Comparison of ENCODE assay signal across 30 cellular contexts in the genomic region with DNA sequence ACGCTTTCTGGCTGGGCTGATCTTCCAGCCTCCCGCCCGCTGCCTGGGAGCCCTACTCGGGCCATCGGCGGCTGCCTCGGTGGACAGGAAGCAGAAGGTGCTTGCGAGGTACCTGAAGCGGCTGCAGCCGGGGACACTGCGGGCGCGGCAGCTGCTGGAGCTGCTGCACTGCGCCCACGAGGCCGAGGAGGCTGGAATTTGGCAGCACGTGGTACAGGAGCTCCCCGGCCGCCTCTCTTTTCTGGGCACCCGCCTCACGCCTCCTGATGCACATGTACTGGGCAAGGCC. TPM values are rescaled to one million over a fixed set of nuclear protein-coding genes. Genes with fewer than 3 reads are reported as not detected.
"Had no signal": no experiment of that assay in that cellular context is flagged by ENCODE, and none has a peak within 500 bp of the region (broad histone marks: within the 10 kb centered on the region; RNA-seq: fewer than 3 reads in every experiment).

No MANE protein-coding gene starts in this region.

- H3K4me1 Mint-ChIP-seq: activated CD4-positive, alpha-beta T cell treated with anti-CD3 and anti-CD28 coated beads, Interleukin-2, amount 10 ng/mL, durations not matched to agents 7 days and 5 days; activated naive CD8-positive, alpha-beta T cell treated with anti-CD3 and anti-CD28 coated beads, Interleukin-2, amount 50 U/mL, for 24 hours; T-cell had no signal

- H3K27me3 Mint-ChIP-seq: activated B cell treated with CpG ODN at 0.5 μM for 24 hours; activated CD4-positive, alpha-beta memory T cell treated with anti-CD3 and anti-CD28 coated beads for 36 hours; activated CD4-positive, alpha-beta T cell treated with anti-CD3 and anti-CD28 coated beads, Interleukin-2, amount 10 ng/mL, durations not matched to agents 7 days and 5 days; activated naive CD8-positive, alpha-beta T cell treated with anti-CD3 and anti-CD28 coated beads, Interleukin-2, amount 50 U/mL, for 24 hours; T-cell had no signal

- H3K4me3 ChIP-seq: ascending aorta, body of pancreas, Peyer's patch, SK-N-MC had no signal

- H3K27ac Mint-ChIP-seq: activated CD4-positive, alpha-beta memory T cell treated with anti-CD3 and anti-CD28 coated beads for 36 hours; activated CD4-positive, alpha-beta T cell treated with anti-CD3 and anti-CD28 coated beads, Interleukin-2, amount 10 ng/mL, durations not matched to agents 7 days and 5 days; activated naive CD4-positive, alpha-beta T cell treated with anti-CD3 and anti-CD28 coated beads, Interleukin-2, amount 50 U/mL, for 72 hours; activated naive CD8-positive, alpha-beta T cell treated with anti-CD3 and anti-CD28 coated beads, Interleukin-2, amount 50 U/mL, for 24 hours; T-cell had no signal

- H3K4me3 Mint-ChIP-seq: activated B cell treated with CpG ODN at 0.5 μM for 24 hours; activated CD4-positive, alpha-beta memory T cell treated with anti-CD3 and anti-CD28 coated beads for 36 hours; activated CD4-positive, alpha-beta T cell treated with anti-CD3 and anti-CD28 coated beads, Interleukin-2, amount 10 ng/mL, durations not matched to agents 7 days and 5 days; activated naive CD8-positive, alpha-beta T cell treated with anti-CD3 and anti-CD28 coated beads, Interleukin-2, amount 50 U/mL, for 24 hours; activated T-cell treated with anti-CD3 and anti-CD28 coated beads, Interleukin-2, amount 50 U/mL, for 4 hours; T-cell had no signal

- ATAC-seq: activated naive CD4-positive, alpha-beta T cell treated with anti-CD3 and anti-CD28 coated beads, Interleukin-2, amount 50 U/mL, for 72 hours; activated naive CD8-positive, alpha-beta T cell treated with anti-CD3 and anti-CD28 coated beads, Interleukin-2, amount 50 U/mL, for 24 hours; activated T-cell treated with anti-CD3 and anti-CD28 coated beads, Interleukin-2, amount 50 U/mL, for 4 hours; T-cell had no signal

- H3K27me3 ChIP-seq: ascending aorta, body of pancreas, Peyer's patch had no signal

- H3K9me3 Mint-ChIP-seq: activated B cell treated with CpG ODN at 0.5 μM for 24 hours; activated naive CD8-positive, alpha-beta T cell treated with anti-CD3 and anti-CD28 coated beads, Interleukin-2, amount 50 U/mL, for 24 hours had no signal

- H3K36me3 Mint-ChIP-seq: activated CD4-positive, alpha-beta memory T cell treated with anti-CD3 and anti-CD28 coated beads for 36 hours had no signal

- DNase-seq: activated B cell treated with CpG ODN at 0.5 μM for 24 hours; activated CD4-positive, alpha-beta memory T cell treated with anti-CD3 and anti-CD28 coated beads for 36 hours; activated CD4-positive, alpha-beta T cell treated with anti-CD3 and anti-CD28 coated beads for 1 hour; activated CD4-positive, alpha-beta T cell treated with anti-CD3 and anti-CD28 coated beads, Interleukin-2, amount 10 ng/mL, durations not matched to agents 7 days and 5 days; activated CD8-positive, alpha-beta memory T cell treated with anti-CD3 and anti-CD28 coated beads for 24 hours; activated effector memory CD4-positive, alpha-beta T cell treated with anti-CD3 and anti-CD28 coated beads, Interleukin-2, amount 50 U/mL, for 16 hours; activated naive CD4-positive, alpha-beta T cell treated with Interleukin-2 at 50 U/mL for 16 hours; activated naive CD8-positive, alpha-beta T cell treated with anti-CD3 and anti-CD28 coated beads, Interleukin-2, amount 50 U/mL, for 24 hours; activated T-cell treated with anti-CD3 and anti-CD28 coated beads, Interleukin-2, amount 50 U/mL, for 4 hours; amniotic stem cell; body of pancreas; central memory CD4-positive, alpha-beta T cell; Kasumi-1; NCI-H1048; NCI-H146; NCI-H1930; NCI-H2171 treated with DMSO at 0.1 percent for 48 hours; NCI-H226; NCI-H526; NCI-H82; Peyer's patch; SIG-M5; T-cell; T-helper 2 cell; T1000 had no signal

RNA-seq across cellular contexts. Expression of a gene that starts 30.7 kb away (rescaled TPM):
- total RNA-seq: bronchial epithelial cell, NCI-H460 had no signal
